Comparison of ENCODE assay signal across 20 cellular contexts in genomic region chr6:14867807-14868206, GRCh38.
DNase-seq lines count a peak whose midpoint lies in the region; ATAC-seq lines count a peak whose summit lies in the region.
"Had no signal": no experiment of that assay in that cellular context is flagged by ENCODE, and none has a peak within 500 bp of the region (broad histone marks: within the 10 kb centered on the region; RNA-seq: fewer than 3 reads in every experiment).

No MANE protein-coding gene starts in this region.

- H3K9me3 Mint-ChIP-seq in naive B cell: peaks cover 0 to 4% (median 0%) of the 10 kb centered on the region in 7 donors
- H3K9me3 Mint-ChIP-seq in activated naive CD4-positive, alpha-beta T cell treated with anti-CD3 and anti-CD28 coated beads, Interleukin-2, amount 10 ng/mL, durations not matched to agents 7 days and 5 days: no peaks in the 10 kb centered on the region
- H3K9me3 Mint-ChIP-seq: CD4-positive, alpha-beta memory T cell; H9; HFFc6 had no signal

- ATAC-seq in naive B cell (ENCODE audit: low read depth in 2 of 2) (no peak), GM18502 (IDR thresholded peaks at IDR 0.05; ENCODE audit: poor library complexity, unreplicated experiment) (no peak)
- ATAC-seq: HepG2 had no signal

- H3K27ac Mint-ChIP-seq in naive B cell: peak overlapping the region in 4 of 6 donors; percentile 7 to 86 (median 41)
- no peak overlapping the region for H3K27ac Mint-ChIP-seq in activated naive CD4-positive, alpha-beta T cell treated with anti-CD3 and anti-CD28 coated beads, Interleukin-2, amount 10 ng/mL, durations not matched to agents 7 days and 5 days
- H3K27ac Mint-ChIP-seq: CD4-positive, alpha-beta memory T cell; HFFc6 had no signal

- 0 out of 2 replicates have a peak overlapping the region, but pooled peaks have one; percentile 2 for H3K27ac ChIP-seq in BLaER1
- peak overlapping the region in 9 of 11 experiments; percentile 19 to 94 (median 88); a peak in 16 of 22 replicates for H3K27ac ChIP-seq in BLaER1 treated with 17β-estradiol and CSF1 and Interleukin-3, amounts not matched to agents 10 nM and 100 nM
- H3K27ac ChIP-seq: SJSA1 had no signal

- H3K9me3 ChIP-seq in BLaER1 (no peaks in the 10 kb centered on the region), adipocyte (ENCODE audit: control insufficient read depth, low read length) (no peaks in the 10 kb centered on the region)
- H3K9me3 ChIP-seq in BLaER1 treated with 17β-estradiol and CSF1 and Interleukin-3, amounts not matched to agents 10 nM and 100 nM (replicated peaks in 1 of 11): peaks cover 0 to 9% (median 0%) of the 10 kb centered on the region in 11 experiments; a peak in 3 of 22 replicates
- H3K9me3 ChIP-seq: SJSA1 had no signal

- H3K4me2 ChIP-seq in BLaER1: no peak overlapping the region
- peak overlapping the region in 9 of 11 experiments; percentile 0 to 51 (median 22); a peak in 12 of 22 replicates for H3K4me2 ChIP-seq in BLaER1 treated with 17β-estradiol and CSF1 and Interleukin-3, amounts not matched to agents 10 nM and 100 nM

- no peaks in the 10 kb centered on the region for H4K20me1 ChIP-seq in BLaER1
- no peaks in the 10 kb centered on the region for H4K20me1 ChIP-seq in BLaER1 treated with 17β-estradiol and CSF1 and Interleukin-3, amounts not matched to agents 10 nM and 100 nM

- H3K36me3 ChIP-seq in BLaER1 (no peaks in the 10 kb centered on the region), adipocyte (ENCODE audit: control insufficient read depth, insufficient read depth, low read length, severe bottlenecking) (no peaks in the 10 kb centered on the region)
- H3K36me3 ChIP-seq in BLaER1 treated with 17β-estradiol and CSF1 and Interleukin-3, amounts not matched to agents 10 nM and 100 nM: no peaks in the 10 kb centered on the region
- H3K36me3 ChIP-seq: SJSA1 had no signal

- no peak overlapping the region for H3K4me3 ChIP-seq in BLaER1
- H3K4me3 ChIP-seq in BLaER1 treated with 17β-estradiol and CSF1 and Interleukin-3, amounts not matched to agents 10 nM and 100 nM: no peak overlapping the region
- H3K4me3 ChIP-seq in adipocyte (ENCODE audit: low read length): no peak overlapping the region
- H3K4me3 ChIP-seq: SJSA1 had no signal

- H3K4me1 ChIP-seq in BLaER1 (peaks cover 77% of the 10 kb centered on the region), adipocyte (ENCODE audit: control insufficient read depth, insufficient read depth, low read length) (peaks cover 6% of the 10 kb centered on the region)
- H3K4me1 ChIP-seq in BLaER1 treated with 17β-estradiol and CSF1 and Interleukin-3, amounts not matched to agents 10 nM and 100 nM: peaks cover 53 to 94% (median 74%) of the 10 kb centered on the region in 10 experiments
- H3K4me1 ChIP-seq: SJSA1 had no signal

- H3K9ac ChIP-seq in BLaER1: no peak overlapping the region
- 0 out of 22 replicates have a peak overlapping the region, but pooled peaks of 1 of the 11 experiments have one; percentile 25 for H3K9ac ChIP-seq in BLaER1 treated with 17β-estradiol and CSF1 and Interleukin-3, amounts not matched to agents 10 nM and 100 nM
- no peak overlapping the region for H3K9ac ChIP-seq in adipocyte (ENCODE audit: low read length)

- H3K27me3 ChIP-seq in BLaER1 (no peaks in the 10 kb centered on the region), adipocyte (replicated peaks; ENCODE audit: control insufficient read depth, insufficient read depth, low read length) (no peaks in the 10 kb centered on the region)
- H3K27me3 ChIP-seq in BLaER1 treated with 17β-estradiol and CSF1 and Interleukin-3, amounts not matched to agents 10 nM and 100 nM: no peaks in the 10 kb centered on the region
- H3K27me3 ChIP-seq: SJSA1 had no signal

- H3K36me3 Mint-ChIP-seq in naive B cell: peaks cover 0 to 7% of the 10 kb centered on the region in 2 donors
- H3K36me3 Mint-ChIP-seq in activated naive CD4-positive, alpha-beta T cell treated with anti-CD3 and anti-CD28 coated beads, Interleukin-2, amount 10 ng/mL, durations not matched to agents 7 days and 5 days: no peaks in the 10 kb centered on the region
- H3K36me3 Mint-ChIP-seq: CD4-positive, alpha-beta memory T cell had no signal

- peak; percentile 15 for DNase-seq in adipocyte (ENCODE audit: low read depth)
- DNase-seq in naive B cell: no peak
- DNase-seq in Kasumi-1 (lab: John Stamatoyannopoulos, UW): no peak
- no peak for DNase-seq in activated naive CD4-positive, alpha-beta T cell treated with anti-CD3 and anti-CD28 coated beads, Interleukin-2, amount 10 ng/mL, durations not matched to agents 7 days and 5 days
- DNase-seq: CD4-positive, alpha-beta memory T cell; DMS153; H9; HFFc6; KG1; NCI-H1092 treated with DMSO at 0.1 percent for 48 hours; NCI-H146; NCI-H2029; NCI-H2171 treated with DMSO at 0.1 percent for 48 hours; NCI-H524 treated with DMSO at 0.1 percent for 48 hours; NCI-H82 had no signal

- CTCF ChIA-PET in activated naive CD4-positive, alpha-beta T cell treated with anti-CD3 and anti-CD28 coated beads, Interleukin-2, amount 10 ng/mL, durations not matched to agents 7 days and 5 days (lab: Charles Lee): interaction anchor here (0.5 kb wide), 1 partner anchor 115 kb away, joined by 3 read pairs; no protein-coding TSS in a partner anchor

- H3K27me3 Mint-ChIP-seq in naive B cell: no peaks in the 10 kb centered on the region
- no peaks in the 10 kb centered on the region for H3K27me3 Mint-ChIP-seq in activated naive CD4-positive, alpha-beta T cell treated with anti-CD3 and anti-CD28 coated beads, Interleukin-2, amount 10 ng/mL, durations not matched to agents 7 days and 5 days
- H3K27me3 Mint-ChIP-seq: CD4-positive, alpha-beta memory T cell had no signal

- H3K4me3 Mint-ChIP-seq in naive B cell: no peak overlapping the region
- no peak overlapping the region for H3K4me3 Mint-ChIP-seq in activated naive CD4-positive, alpha-beta T cell treated with anti-CD3 and anti-CD28 coated beads, Interleukin-2, amount 10 ng/mL, durations not matched to agents 7 days and 5 days
- H3K4me3 Mint-ChIP-seq: CD4-positive, alpha-beta memory T cell; H9; HFFc6 had no signal

- H3K4me1 Mint-ChIP-seq in naive B cell: peaks cover 28 to 41% (median 38%) of the 10 kb centered on the region in 3 donors
- H3K4me1 Mint-ChIP-seq in activated naive CD4-positive, alpha-beta T cell treated with anti-CD3 and anti-CD28 coated beads, Interleukin-2, amount 10 ng/mL, durations not matched to agents 7 days and 5 days: peaks cover 10% of the 10 kb centered on the region
